ENCODE assay signal across 8 cellular contexts in the genomic region with DNA sequence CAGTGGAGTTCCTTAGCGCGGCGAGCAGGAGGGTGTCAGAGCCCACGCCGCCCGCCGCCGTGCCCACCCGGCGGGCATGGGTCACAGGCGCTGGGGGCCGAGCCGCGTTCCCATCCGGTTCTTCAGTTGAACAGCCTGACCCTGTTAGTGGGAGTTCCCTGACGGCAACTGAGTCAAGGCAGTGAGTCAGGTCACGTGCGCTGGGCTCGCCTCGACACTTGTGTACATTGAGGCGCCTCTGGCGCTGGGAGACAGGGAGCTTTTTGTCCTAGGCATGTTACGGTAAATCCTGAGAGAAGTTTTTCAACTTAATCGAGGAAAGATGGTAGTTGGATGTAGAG. TPM values are rescaled to one million over a fixed set of nuclear protein-coding genes. Genes with fewer than 3 reads are reported as not detected.
DNase-seq lines count a peak whose midpoint lies in the region; ATAC-seq lines count a peak whose summit lies in the region.

No MANE protein-coding gene starts in this region.

- H3K4me3 ChIP-seq in HUES6 (ENCODE audit: low read depth, low read length): peak overlapping the region; percentile 94

- H3K36me3 ChIP-seq in HUES6 (ENCODE audit: control insufficient read depth, insufficient read depth, low read length): no peaks in the 10 kb centered on the region

- no peaks in the 10 kb centered on the region for H3K27me3 ChIP-seq in HUES6 (ENCODE audit: control insufficient read depth, insufficient read depth, low read length)

- H3K9me3 ChIP-seq in HUES6 (ENCODE audit: control insufficient read depth, insufficient read depth, low read depth, low read length): no peaks in the 10 kb centered on the region

- H3K4me1 ChIP-seq in HUES6 (ENCODE audit: control insufficient read depth, insufficient read depth, low read length): peaks cover 47% of the 10 kb centered on the region

- DNase-seq in NCI-H2196 (lab: John Stamatoyannopoulos, UW; ENCODE audit: unreplicated experiment) (peak; percentile 24), NCI-H2196 treated with DMSO at 0.1 percent for 48 hours (lab: John Stamatoyannopoulos, UW; ENCODE audit: unreplicated experiment) (no peak), dedifferentiated amniotic fluid mesenchymal stem cell (ENCODE audit: extremely low spot score) (peak; percentile 70), left lobe of liver (ENCODE audit: low spot score) (peak; percentile 64), NCI-H446 (lab: John Stamatoyannopoulos, UW) (no peak)
- peak; percentile 69 for DNase-seq in activated CD4-positive, alpha-beta T cell treated with anti-CD3 and anti-CD28 coated beads for 48 hours
- peak; percentile 60 for DNase-seq in stimulated activated CD4-positive, alpha-beta T cell treated with anti-CD3 and anti-CD28 coated beads, Interleukin-1b, Interleukin-23, amount 100 ng/mL, for 48 hours

- peak overlapping the region; percentile 92 for H3K9ac ChIP-seq in HUES6 (ENCODE audit: low read length)

- H3K27ac ChIP-seq in HUES6 (ENCODE audit: low read depth, low read length): peak overlapping the region; percentile 85

- ATAC-seq in left lobe of liver: peak; percentile 39

RNA-seq across cellular contexts. Expression of gene RAB7A, which starts 0.7 kb away (rescaled TPM):
- total RNA-seq in left lobe of liver: 103 TPM

Comparison
In these comparisons a context has a peak if more than half of its experiments do, and no peak if none do; other contexts are left out.
1. DNase-seq: peak in NCI-H2196 (single experiment), activated CD4-positive, alpha-beta T cell treated with anti-CD3 and anti-CD28 coated beads for 48 hours (single experiment), dedifferentiated amniotic fluid mesenchymal stem cell (single experiment), left lobe of liver (single experiment) and stimulated activated CD4-positive, alpha-beta T cell treated with anti-CD3 and anti-CD28 coated beads, Interleukin-1b, Interleukin-23, amount 100 ng/mL, for 48 hours (single experiment); none in NCI-H2196 treated with DMSO at 0.1 percent for 48 hours (single experiment) and NCI-H446 (0 of 2).